Comparison of ENCODE assay signal across 8 cellular contexts in genomic region chrX:136577562-136577961, GRCh38. TPM values are rescaled to one million over a fixed set of nuclear protein-coding genes. Genes with fewer than 3 reads are reported as not detected.
DNase-seq lines count a peak whose midpoint lies in the region; ATAC-seq and TF ChIP-seq lines count a peak whose summit lies in the region.

No MANE protein-coding gene starts in this region.

- H3K4me1 ChIP-seq in psoas muscle, result no peaks in the 10 kb centered on the region

- intact Hi-C loops in head of caudate nucleus (cut with DNase I), result no loop called here
- intact Hi-C loops in psoas muscle (cut with DNase I), result loop anchor here in 1 of 2 donors (2.0 to 10.0 kb wide), 3 partner anchors 51 to 410 kb away; no protein-coding TSS in a partner anchor

- H3K36me3 ChIP-seq in psoas muscle (ENCODE audit: insufficient read depth in 1 of 2, low read depth in 1 of 2), result no peaks in the 10 kb centered on the region

- 3 to 5% (median 4%) methylated on average over 6 of the region's 6 CpGs for WGBS in psoas muscle, 3 donors

- peaks cover 0 to 9% (median 0%) of the 10 kb centered on the region in 3 donors for H3K27me3 ChIP-seq in psoas muscle (ENCODE audit: insufficient read depth in 3 of 3, low read length in 2 of 3)

- no peaks in the 10 kb centered on the region for H3K9me3 ChIP-seq in psoas muscle

- H3K27ac ChIP-seq in psoas muscle, result no peak overlapping the region

- H3K4me3 ChIP-seq in psoas muscle, result no peak overlapping the region

- ATAC-seq in GM21576 (IDR thresholded peaks at IDR 0.05; ENCODE audit: unreplicated experiment), result peak; percentile 82
- ATAC-seq in psoas muscle, result peak; percentile 69 to 88 (median 86)
- ATAC-seq in HG02840 (IDR thresholded peaks at IDR 0.05; ENCODE audit: low FRiP score, unreplicated experiment), result no peak

- DNase-seq in EL, result peak; percentile 27
- peak; percentile 1 for DNase-seq in KG1 (lab: John Stamatoyannopoulos, UW)
- peak; percentile 47 for DNase-seq in SIG-M5 treated with dmso at 0.1 percent for 504 hours (lab: John Stamatoyannopoulos, UW; ENCODE audit: unreplicated experiment)
- DNase-seq in activated naive CD4-positive, alpha-beta T cell (lab: John Stamatoyannopoulos, UW), result peak; percentile 1 to 52 (median 23)
- peak in 41 of 42 donors; percentile 11 to 77 (median 49) for DNase-seq in head of caudate nucleus
- peak; percentile 42 to 74 for DNase-seq in psoas muscle

- peak; percentile 65 for TF ChIP-seq CTCF in psoas muscle (IDR thresholded peaks at IDR 0.05)

RNA-seq across cellular contexts. Expression of gene VGLL1, which starts 45.5 kb away (rescaled TPM):
- not detected for total RNA-seq in psoas muscle
- polyA plus RNA-seq in psoas muscle, result not detected

Comparison
In these comparisons a context has a peak if more than half of its experiments do, and no peak if none do; other contexts are left out.
1. DNase-seq: peak in every context shown above with its lines; median percentile 58 in psoas muscle; 49 in head of caudate nucleus; 47 in SIG-M5 treated with dmso at 0.1 percent for 504 hours; 27 in EL; 23 in activated naive CD4-positive, alpha-beta T cell; 1 in KG1.